In the genomic region with DNA sequence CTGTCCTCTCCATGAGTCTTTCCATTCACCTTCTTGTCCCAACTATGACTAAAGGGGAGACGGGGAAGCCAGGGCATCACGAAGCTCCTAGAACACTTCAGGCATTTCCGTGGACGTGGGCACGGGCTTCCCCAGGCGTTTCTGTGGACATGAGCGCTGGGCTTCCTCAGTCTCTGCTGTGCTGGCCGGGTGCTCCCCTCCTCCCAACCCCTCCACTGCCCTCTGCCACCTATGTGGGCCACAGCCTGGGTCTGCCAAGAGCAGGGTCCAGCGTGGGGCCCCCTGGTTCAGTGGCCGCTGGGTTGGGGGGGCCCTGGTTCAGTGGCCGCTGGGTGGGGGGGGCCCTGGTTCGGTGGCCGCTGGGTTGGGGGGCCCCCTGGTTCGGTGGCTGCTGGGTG, we compare ENCODE assay signal across 17 cellular contexts. TPM values are rescaled to one million over a fixed set of nuclear protein-coding genes. Genes with fewer than 3 reads are reported as not detected.
A peak's percentile ranks its signal among the peaks of the same experiment; 100 is the strongest.
DNase-seq lines count a peak whose midpoint lies in the region; ATAC-seq and TF ChIP-seq lines count a peak whose summit lies in the region.
"Had no signal": no experiment of that assay in that cellular context is flagged by ENCODE, and none has a peak within 500 bp of the region (broad histone marks: within the 10 kb centered on the region; RNA-seq: fewer than 3 reads in every experiment).

No MANE protein-coding gene starts in this region.

- peaks cover 12 to 17% of the 10 kb centered on the region in 2 donors for H3K36me3 ChIP-seq in ascending aorta
- peaks cover 8% of the 10 kb centered on the region for H3K36me3 ChIP-seq in lower lobe of right lung
- peaks cover 0 to 3% of the 10 kb centered on the region in 2 donors for H3K36me3 ChIP-seq in thyroid gland

- H3K27me3 ChIP-seq in ascending aorta = no peaks in the 10 kb centered on the region
- no peaks in the 10 kb centered on the region for H3K27me3 ChIP-seq in lower lobe of right lung (ENCODE audit: low read depth)
- H3K27me3 ChIP-seq in thyroid gland = no peaks in the 10 kb centered on the region

- POLR2A ChIA-PET in RWPE1 (lab: Yijun Ruan, JAX; ENCODE audit: low non-redundant PET) = no interaction called here

- no peak for ATAC-seq in lower lobe of right lung

- H3K4me1 ChIP-seq in ascending aorta (peaks cover 25 to 42% of the 10 kb centered on the region in 2 donors), lower lobe of right lung (peaks cover 24% of the 10 kb centered on the region), thyroid gland (peaks cover 36 to 59% of the 10 kb centered on the region in 2 donors)

- TF ChIP-seq CTCF in RWPE1 (conservative IDR thresholded peaks at IDR 0.05; ENCODE audit: low read depth) (no peak), ascending aorta (IDR thresholded peaks at IDR 0.05) (no peak), lower lobe of right lung (IDR thresholded peaks at IDR 0.05) (no peak), thyroid gland (IDR thresholded peaks at IDR 0.05) (no peak)

- 93 to 97% methylated on average over 6 to 8 of the region's 14 CpGs for WGBS in thyroid gland, 2 donors

- CTCF ChIA-PET in RWPE1 (lab: Yijun Ruan, JAX) = no interaction called here

- H3K4me3 ChIP-seq in ascending aorta (no peak overlapping the region), lower lobe of right lung (no peak overlapping the region), thyroid gland (replicated peaks in 1 of 3) (no peak overlapping the region)

- H3K9me3 ChIP-seq in ascending aorta = no peaks in the 10 kb centered on the region
- H3K9me3 ChIP-seq in lower lobe of right lung = no peaks in the 10 kb centered on the region
- H3K9me3 ChIP-seq in thyroid gland = no peaks in the 10 kb centered on the region

- peak overlapping the region; percentile 89 for H3K27ac ChIP-seq in RWPE1
- H3K27ac ChIP-seq in ascending aorta = peak overlapping the region; percentile 56 to 87
- H3K27ac ChIP-seq in lower lobe of right lung = no peak overlapping the region
- H3K27ac ChIP-seq in thyroid gland = peak overlapping the region; percentile 13 to 75 (median 56)

- no peak for DNase-seq in RWPE1 (ENCODE audit: low spot score)
- no peak for DNase-seq in ascending aorta (ENCODE audit: low spot score in 2 of 2)
- DNase-seq in lower lobe of right lung = peak; percentile 39
- peak in 1 of 2 donors; percentile 2 for DNase-seq in thyroid gland
- DNase-seq in NCI-H2171 (lab: John Stamatoyannopoulos, UW) = no peak
- no peak for DNase-seq in NCI-H1930 (lab: John Stamatoyannopoulos, UW)
- no peak for DNase-seq in CD1c-positive myeloid dendritic cell (ENCODE audit: extremely low spot score)
- DNase-seq: CD4-positive, alpha-beta memory T cell; DMS79; H9; Kasumi-1; MM.1S; NCI-H1092 treated with DMSO at 0.1 percent for 48 hours; NCI-H2107; NCI-H446; NCI-H69; SHP77 treated with DMSO at 0.1 percent for 48 hours had no signal

- intact Hi-C loops in ascending aorta (cut with DNase I) (loop anchor here (5.0 kb wide), 1 partner anchor 47 kb away; a partner anchor contains a TSS), lower lobe of right lung (cut with DNase I) (no loop called here), thyroid gland (cut with DNase I) (no loop called here)

- no peak for TF ChIP-seq POLR2A in thyroid gland (IDR thresholded peaks at IDR 0.05)

RNA-seq across cellular contexts. Expression of a gene that starts 14.8 kb away (rescaled TPM):
- total RNA-seq in ascending aorta (98.7 TPM), lower lobe of right lung (28.2 TPM), thyroid gland (10 to 100 TPM; 50.2 to 92.7 (median 56.2) TPM)

RNA-seq across cellular contexts. Expression of a gene that starts 45.9 kb away (rescaled TPM):
- 31.8 TPM for total RNA-seq in ascending aorta
- total RNA-seq in lower lobe of right lung = 34.5 TPM
- 10 to 100 TPM; 35.6 to 66.1 (median 63.5) TPM for total RNA-seq in thyroid gland
